26 cellular contexts compared by ENCODE assay signal in the genomic region with DNA sequence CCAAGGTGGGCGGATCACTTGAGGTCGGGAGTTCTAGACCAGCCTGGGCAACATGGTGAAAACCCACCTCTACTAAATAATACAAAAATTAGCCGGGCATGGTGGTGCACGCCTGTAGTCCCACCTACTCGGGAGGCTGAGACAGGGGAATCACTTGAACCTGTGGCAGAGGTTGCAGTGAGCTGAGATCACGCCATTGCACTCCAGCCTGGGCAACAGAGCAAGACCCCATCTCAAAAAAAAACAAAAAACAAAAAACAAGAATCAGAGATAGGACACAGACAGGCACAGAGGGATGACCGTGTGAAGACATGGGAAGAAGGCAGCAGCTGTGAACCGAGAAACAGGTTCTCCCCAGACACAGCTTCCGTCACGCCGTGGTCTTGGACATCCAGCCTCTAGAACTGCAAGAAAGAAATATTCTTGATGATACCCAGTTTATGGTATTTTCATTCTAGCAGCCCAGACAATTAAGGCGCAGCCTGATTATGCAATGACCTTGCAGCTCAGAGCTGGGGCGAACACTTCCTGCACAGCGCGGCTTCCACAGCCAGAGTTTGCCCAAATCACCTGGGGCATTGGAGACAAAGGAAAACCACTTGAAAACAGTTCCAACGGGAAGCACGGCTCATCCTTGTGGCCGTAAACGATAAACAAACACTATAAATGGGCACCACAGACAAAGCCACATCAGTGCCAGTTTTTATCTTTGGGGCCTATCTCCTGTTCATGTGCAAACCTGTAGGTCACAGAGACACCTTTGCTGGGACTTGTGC. TPM values are rescaled to one million over a fixed set of nuclear protein-coding genes. Genes with fewer than 3 reads are reported as not detected.
A peak's percentile ranks its signal among the peaks of the same experiment; 100 is the strongest.
DNase-seq lines count a peak whose midpoint lies in the region; ATAC-seq, FAIRE-seq and TF ChIP-seq lines count a peak whose summit lies in the region.
"Had no signal": no experiment of that assay in that cellular context is flagged by ENCODE, and none has a peak within 500 bp of the region (broad histone marks: within the 10 kb centered on the region; RNA-seq: fewer than 3 reads in every experiment).

No MANE protein-coding gene starts in this region.

- no peak overlapping the region; a peak in 1 of 22 replicates for H3K9ac ChIP-seq in BLaER1 treated with 17β-estradiol and CSF1 and Interleukin-3, amounts not matched to agents 10 nM and 100 nM
- no peak overlapping the region for H3K9ac ChIP-seq in H1 (replicated peaks in 1 of 4; ENCODE audit: extremely low read depth in 1 of 4, low read depth in 3 of 4, low read length in 3 of 4)
- H3K9ac ChIP-seq: SK-N-SH had no signal

- no peak overlapping the region for H3K56ac ChIP-seq in H1 (replicated peaks; ENCODE audit: insufficient read length, low read depth, low read length)

- no peak overlapping the region for H2AK5ac ChIP-seq in H1 (ENCODE audit: low read depth, low read length)

- H3K27me3 Mint-ChIP-seq in chondrocyte (ENCODE audit: low read depth): no peaks in the 10 kb centered on the region

- H3K27ac Mint-ChIP-seq in chondrocyte (ENCODE audit: unreplicated experiment): no peak overlapping the region
- H3K27ac Mint-ChIP-seq: activated naive CD8-positive, alpha-beta T cell; CD8-positive, alpha-beta T cell had no signal

- no peak overlapping the region for H3K27ac ChIP-seq in BLaER1 treated with 17β-estradiol and CSF1 and Interleukin-3, amounts not matched to agents 10 nM and 100 nM
- H3K27ac ChIP-seq in H1 (ENCODE audit: low read depth, low read length): no peak overlapping the region
- H3K27ac ChIP-seq: PC-9, tibial artery had no signal

- H3K4me3 ChIP-seq in BLaER1 treated with 17β-estradiol and CSF1 and Interleukin-3, amounts not matched to agents 10 nM and 100 nM: no peak overlapping the region
- H3K4me3 ChIP-seq in H1 (ENCODE audit: extremely low read depth in 1 of 4, insufficient read depth in 2 of 4, low read depth in 3 of 4, low read length in 4 of 4): no peak overlapping the region
- H3K4me3 ChIP-seq: PC-9, tibial artery had no signal

- H3K18ac ChIP-seq in H1 (ENCODE audit: extremely low read depth, low read length): peak overlapping the region; percentile 48; the same call in 1 of the 2 replicates

- peaks cover 12% of the 10 kb centered on the region for H3K9me3 Mint-ChIP-seq in chondrocyte (ENCODE audit: low read depth)
- H3K9me3 Mint-ChIP-seq: CD8-positive, alpha-beta T cell had no signal

- no peak overlapping the region for H3K14ac ChIP-seq in H1 (ENCODE audit: insufficient read length)

- no peak for TF ChIP-seq POLR2A in H1 (IDR thresholded peaks at IDR 0.05; ENCODE audit: control extremely low read depth in 1 of 2, low read depth in 2 of 2, low read length in 2 of 2)

- H3K79me1 ChIP-seq in H1 (ENCODE audit: low read depth, low read length): no peaks in the 10 kb centered on the region

- H3K23ac ChIP-seq in H1 (ENCODE audit: insufficient read length): no peak overlapping the region

- no peak overlapping the region for H2BK5ac ChIP-seq in H1 (ENCODE audit: low read depth, low read length)

- TF ChIP-seq EP300 in H1 (IDR thresholded peaks at IDR 0.05; ENCODE audit: borderline replicate concordance in 1 of 2, low read depth in 2 of 2, low read length in 2 of 2): no peak

- no peak overlapping the region for H4K5ac ChIP-seq in H1 (ENCODE audit: insufficient read length, low read depth, low read length)

- ATAC-seq in GM19455 (IDR thresholded peaks at IDR 0.05; ENCODE audit: unreplicated experiment) (no peak), GM21619 (IDR thresholded peaks at IDR 0.05; ENCODE audit: unreplicated experiment) (no peak), HG03378 (IDR thresholded peaks at IDR 0.05; ENCODE audit: unreplicated experiment) (no peak)
- ATAC-seq: CD8-positive, alpha-beta T cell had no signal

- H4K8ac ChIP-seq in H1 (ENCODE audit: extremely low read depth, insufficient read depth, low read length): no peak overlapping the region

- CTCF ChIA-PET in H1 (lab: Charles Lee; ENCODE audit: partially characterized antibody): interaction anchor here (0.8 kb wide), 1 partner anchor 97 kb away, joined by 3 read pairs; no protein-coding TSS in a partner anchor

- POLR2A ChIA-PET in H1 (lab: Charles Lee; ENCODE audit: partially characterized antibody): no interaction called here

- peaks cover 19 to 46% (median 28%) of the 10 kb centered on the region in 10 experiments for H3K4me1 ChIP-seq in BLaER1 treated with 17β-estradiol and CSF1 and Interleukin-3, amounts not matched to agents 10 nM and 100 nM
- H3K4me1 ChIP-seq in H1 (replicated peaks in 1 of 4; ENCODE audit: control insufficient read depth in 3 of 4, insufficient read depth in 4 of 4, low read length in 3 of 4): peaks cover 0 to 12% (median 1%) of the 10 kb centered on the region in 4 experiments; a peak in 2 of 7 replicates
- H3K4me1 ChIP-seq: tibial artery had no signal

- no peak overlapping the region for H2BK15ac ChIP-seq in H1 (ENCODE audit: low read length)

- H2BK12ac ChIP-seq in H1 (ENCODE audit: low read depth, low read length): no peak overlapping the region

- no peak overlapping the region for H4K91ac ChIP-seq in H1 (replicated peaks; ENCODE audit: insufficient read length, low read length)

- no peak overlapping the region for H2BK120ac ChIP-seq in H1 (replicated peaks; ENCODE audit: low read depth, low read length)

- H3K27me3 ChIP-seq in BLaER1 treated with 17β-estradiol and CSF1 and Interleukin-3, amounts not matched to agents 10 nM and 100 nM: no peaks in the 10 kb centered on the region
- H3K27me3 ChIP-seq in H1 (replicated peaks in 1 of 4; ENCODE audit: control insufficient read depth in 3 of 4, extremely low read depth in 1 of 4, insufficient read depth in 3 of 4, low read length in 3 of 4): no peaks in the 10 kb centered on the region
- H3K27me3 ChIP-seq: tibial artery had no signal

- FAIRE-seq in H1 (lab: Jason Lieb, UNC): no peak
- FAIRE-seq: colon, GM18507, kidney had no signal

- H3K4me3 Mint-ChIP-seq in chondrocyte (ENCODE audit: unreplicated experiment): no peak overlapping the region
- H3K4me3 Mint-ChIP-seq: activated naive CD8-positive, alpha-beta T cell; CD8-positive, alpha-beta T cell had no signal

- TF ChIP-seq RAD21 in H1 (IDR thresholded peaks at IDR 0.05 in 1 of 2, conservative IDR thresholded peaks at IDR 0.05 in 1 of 2; ENCODE audit: low read depth in 2 of 2, low read length in 2 of 2): no peak

- peak overlapping the region; percentile 6 to 62 (median 48); a peak in 19 of 22 replicates for H3K4me2 ChIP-seq in BLaER1 treated with 17β-estradiol and CSF1 and Interleukin-3, amounts not matched to agents 10 nM and 100 nM
- H3K4me2 ChIP-seq in H1 (ENCODE audit: insufficient read depth in 1 of 2, low read depth in 2 of 2, low read length in 2 of 2): no peak overlapping the region
- H3K4me2 ChIP-seq: PC-9, SK-N-SH had no signal

- H3K4me1 Mint-ChIP-seq in chondrocyte (ENCODE audit: low read depth): peaks cover 9% of the 10 kb centered on the region

- peaks cover 0 to 13% (median 5%) of the 10 kb centered on the region in 11 experiments; a peak in 8 of 22 replicates for H3K36me3 ChIP-seq in BLaER1 treated with 17β-estradiol and CSF1 and Interleukin-3, amounts not matched to agents 10 nM and 100 nM
- no peaks in the 10 kb centered on the region for H3K36me3 ChIP-seq in H1 (ENCODE audit: control insufficient read depth in 2 of 4, insufficient read depth in 4 of 4, low read length in 3 of 4)
- H3K36me3 ChIP-seq: tibial artery had no signal

- H3K4ac ChIP-seq in H1 (replicated peaks; ENCODE audit: insufficient read length, low read depth, low read length): no peak overlapping the region

- WGBS in H1 (ENCODE audit: extremely low coverage in 1 of 2, insufficient coverage in 1 of 2, insufficient read length in 1 of 2, insufficient replicate concordance in 2 of 2, low coverage in 1 of 2, low lambda C conversion rate in 2 of 2, missing lambda C conversion rate in 1 of 2), 2 experiments: 88% methylated on average over 13 of the region's 19 CpGs; no CpG with 5 or more reads in 1 of the 2 experiments

- H3K36me3 Mint-ChIP-seq in chondrocyte (ENCODE audit: low read depth): peaks cover 2% of the 10 kb centered on the region
- H3K36me3 Mint-ChIP-seq: activated naive CD8-positive, alpha-beta T cell; CD8-positive, alpha-beta T cell; naive B cell had no signal

- peaks cover 13 to 28% (median 21%) of the 10 kb centered on the region in 11 experiments for H3K9me3 ChIP-seq in BLaER1 treated with 17β-estradiol and CSF1 and Interleukin-3, amounts not matched to agents 10 nM and 100 nM (replicated peaks in 1 of 11)
- H3K9me3 ChIP-seq in H1 (ENCODE audit: insufficient read depth in 2 of 2, low read depth in 1 of 2, low read length in 1 of 2): no peaks in the 10 kb centered on the region
- H3K9me3 ChIP-seq: SK-N-SH had no signal

- DNase-seq in HT-29 (ENCODE audit: low spot score) (peak; percentile 39), NOMO-1 treated with DMSO at 0.1 percent for 48 hours (lab: John Stamatoyannopoulos, UW; ENCODE audit: unreplicated experiment) (peak; percentile 63), H1 (ENCODE audit: low read depth in 1 of 2, low spot score in 2 of 2) (no peak), chondrocyte (ENCODE audit: low spot score) (no peak)
- DNase-seq: activated CD4-positive, CD25-positive, alpha-beta regulatory T cell treated with anti-CD3 and anti-CD28 coated beads, Interleukin-2, amount 50 U/mL, for 72 hours; activated CD8-positive, alpha-beta memory T cell treated with anti-CD3 and anti-CD28 coated beads for 24 hours; CD8-positive, alpha-beta T cell; foreskin fibroblast; GOT3; hypothalamus; kidney; MM.1S; naive B cell; NCI-H2029; SK-N-SH; stimulated activated CD4-positive, alpha-beta T cell treated with anti-CD3 and anti-CD28 coated beads, Interleukin-1b, Interleukin-23, amount 100 ng/mL, for 48 hours; stimulated activated naive CD4-positive, alpha-beta T cell; tibial artery had no signal

- no peak for TF ChIP-seq CTCF in H1 (IDR thresholded peaks at IDR 0.05; ENCODE audit: control extremely low read depth in 1 of 3, insufficient read depth in 1 of 3, low read depth in 1 of 3, low read length in 3 of 3)
- no peak for TF ChIP-seq CTCF in chondrocyte (IDR thresholded peaks at IDR 0.05)

- H3K23me2 ChIP-seq in H1 (ENCODE audit: low read depth, low read length): no peaks in the 10 kb centered on the region; the same call in 1 of the 2 replicates

- no peaks in the 10 kb centered on the region for H4K20me1 ChIP-seq in BLaER1 treated with 17β-estradiol and CSF1 and Interleukin-3, amounts not matched to agents 10 nM and 100 nM
- no peaks in the 10 kb centered on the region for H4K20me1 ChIP-seq in H1 (replicated peaks in 1 of 2; ENCODE audit: control insufficient read depth in 1 of 2, insufficient read depth in 2 of 2, low read length in 2 of 2)

- peak overlapping the region; percentile 32; the same call in 1 of the 2 replicates for H2BK20ac ChIP-seq in H1 (ENCODE audit: low read length)

- H3K79me2 ChIP-seq in H1 (ENCODE audit: control insufficient read depth in 1 of 2, insufficient read depth in 2 of 2, low read length in 2 of 2): no peaks in the 10 kb centered on the region

- no peak overlapping the region for H2AFZ ChIP-seq in H1 (ENCODE audit: low read length)
- H2AFZ ChIP-seq: PC-9 had no signal

RNA-seq across cellular contexts. Expression of gene ARSD, which starts 4.2 kb away (rescaled TPM):
- 22.3 and 35.2 TPM in 2 replicates for total RNA-seq in HT-29 (2014; rRNA removed; shearing (Covaris generic))
- total RNA-seq in H1 (2021; fragmentation: NEBNext Ultra II Directional; extraction: Animal tissue kit (Norgen Biotek cat#: 25700)): 3.2 and 3.4 TPM in 2 replicates
- polyA plus RNA-seq in H1 (2011; rRNA removed): 1.8 and 3.5 TPM in 2 replicates
- 2.4 TPM for polyA plus RNA-seq in H1 (2011; cell fraction: cytosol; rRNA removed)
- polyA plus RNA-seq in H1 (2011; cell fraction: nucleus; rRNA removed): 3.8 TPM
- polyA plus RNA-seq in H1 (2012, experiment 1 of 2): 2.2 to 2.5 TPM (median 2.3 TPM) in 4 replicates
- polyA plus RNA-seq in H1 (2012, experiment 2 of 2): 2.2 TPM
- 3.9 TPM for polyA plus RNA-seq in H1 (2013, experiment 1 of 2)
- 3.7 TPM for polyA plus RNA-seq in H1 (2013, experiment 2 of 2)
- polyA minus RNA-seq in H1 (2011; rRNA and poly(A)+ RNA removed): 2.9 and 4.5 TPM in 2 replicates
- polyA minus RNA-seq in H1 (2011; cell fraction: cytosol; rRNA and poly(A)+ RNA removed): 3.4 TPM
- 2.1 TPM for polyA minus RNA-seq in H1 (2011; cell fraction: nucleus; rRNA and poly(A)+ RNA removed)
- 27.4 to 36.4 TPM (median 35.3 TPM) in 3 replicates for total RNA-seq in chondrocyte

Comparison
In these comparisons a context has a peak if more than half of its experiments do, and no peak if none do; other contexts are left out.
1. H3K4me2 ChIP-seq: peak in BLaER1 treated with 17β-estradiol and CSF1 and Interleukin-3, amounts not matched to agents 10 nM and 100 nM (11 of 11); none in H1 (0 of 2).
2. DNase-seq: peak in HT-29 (single experiment) and NOMO-1 treated with DMSO at 0.1 percent for 48 hours (single experiment); none in H1 (0 of 2) and chondrocyte (single experiment).